Comparison of ENCODE assay signal across 22 cellular contexts in genomic region chr3:124496066-124496465, GRCh38.
"Had no signal": no experiment of that assay in that cellular context is flagged by ENCODE, and none has a peak within 500 bp of the region (broad histone marks: within the 10 kb centered on the region; RNA-seq: fewer than 3 reads in every experiment).

No MANE protein-coding gene starts in this region.

- H3K36me3 ChIP-seq: Peyer's patch, SJSA1 had no signal

- H3K27me3 ChIP-seq: Peyer's patch, SJSA1 had no signal

- H3K9me3 ChIP-seq: Peyer's patch, SJSA1 had no signal

- H3K27ac ChIP-seq: Peyer's patch, RWPE1, SJSA1 had no signal

- H3K4me3 ChIP-seq: Peyer's patch, SJSA1 had no signal

- H3K4me1 ChIP-seq: Peyer's patch, SJSA1 had no signal

- DNase-seq: activated CD4-positive, alpha-beta T cell treated with anti-CD3 and anti-CD28 coated beads for 4 hours; activated CD8-positive, alpha-beta memory T cell treated with anti-CD3 and anti-CD28 coated beads, Interleukin-2, amount 50 U/mL, for 4 hours; activated CD8-positive, alpha-beta T cell treated with anti-CD3 and anti-CD28 coated beads for 36 hours; activated gamma-delta T cell treated with Interleukin-2 at 50 U/mL for 16 hours; activated naive CD4-positive, alpha-beta T cell treated with anti-CD3 and anti-CD28 coated beads, Interleukin-2, amount 10 ng/mL, durations not matched to agents 7 days and 5 days; activated naive CD8-positive, alpha-beta T cell treated with anti-CD3 and anti-CD28 coated beads for 36 hours; activated T-cell treated with anti-CD3 and anti-CD28 coated beads, Interleukin-2, amount 50 U/mL, for 72 hours; cerebellar nuclear complex; NCI-H1105 treated with DMSO at 0.1 percent for 48 hours; NCI-H1436 treated with DMSO at 0.1 percent for 48 hours; NCI-H187; NCI-H2081; NCI-H510A treated with DMSO at 0.1 percent for 48 hours; NCI-H748 treated with DMSO at 0.1 percent for 48 hours; OCI-M1; Peyer's patch; Right ventricle myocardium superior had no signal

- FAIRE-seq: colon had no signal

- ATAC-seq: activated CD4-positive, CD25-positive, alpha-beta regulatory T cell treated with anti-CD3 and anti-CD28 coated beads, Interleukin-2, amount 50 U/mL, for 24 hours; activated CD8-positive, alpha-beta T cell treated with anti-CD3 and anti-CD28 coated beads for 36 hours; activated T-cell treated with anti-CD3 and anti-CD28 coated beads, Interleukin-2, amount 50 U/mL, for 72 hours; SK-N-SH treated with all-trans-retinoic acid at 6 μM for 48 hours had no signal
